In genomic region chr1:66996018-66996682, GRCh38 we compare ENCODE assay signal across 8 cellular contexts. TPM values are rescaled to one million over a fixed set of nuclear protein-coding genes. Genes with fewer than 3 reads are reported as not detected.
DNase-seq lines count a peak whose midpoint lies in the region; ATAC-seq and TF ChIP-seq lines count a peak whose summit lies in the region.

No MANE protein-coding gene starts in this region.

- no peak overlapping the region for H3K9ac ChIP-seq in NT2/D1 (ENCODE audit: insufficient read length, low read depth)

- H3K27me3 ChIP-seq in NT2/D1 (ENCODE audit: insufficient read depth, insufficient read length) (no peaks in the 10 kb centered on the region), thyroid gland (no peaks in the 10 kb centered on the region)

- peaks cover 8% of the 10 kb centered on the region for H3K36me3 ChIP-seq in NT2/D1 (ENCODE audit: insufficient read depth, insufficient read length, low read length)
- H3K36me3 ChIP-seq in thyroid gland: no peaks in the 10 kb centered on the region

- H3K4me1 ChIP-seq in NT2/D1 (ENCODE audit: insufficient read depth, insufficient read length): no peaks in the 10 kb centered on the region
- H3K4me1 ChIP-seq in thyroid gland: peaks cover 5 to 8% of the 10 kb centered on the region in 2 donors

- intact Hi-C loops in thyroid gland (cut with DNase I): loop anchor here (5.0 kb wide), 1 partner anchor 151 kb away; no protein-coding TSS in a partner anchor

- TF ChIP-seq POLR2A in thyroid gland (IDR thresholded peaks at IDR 0.05): no peak

- ATAC-seq in GM19035 (IDR thresholded peaks at IDR 0.05; ENCODE audit: unreplicated experiment) (peak; percentile 72), esophagus mucosa (peak; percentile 78)

- peak; percentile 74 for DNase-seq in Ammon's horn (ENCODE audit: low spot score)
- DNase-seq in HPDE6-E6E7 (ENCODE audit: extremely low spot score): peak; percentile 43
- peak; percentile 77 for DNase-seq in NT2/D1 (ENCODE audit: low read depth, low spot score)
- peak; percentile 14 for DNase-seq in activated CD8-positive, alpha-beta memory T cell treated with anti-CD3 and anti-CD28 coated beads, Interleukin-2, amount 50 U/mL, for 24 hours (ENCODE audit: extremely low read depth)
- DNase-seq in neural crest cell (ENCODE audit: low read depth, low spot score): peak; percentile 44
- peak; percentile 64 to 75 for DNase-seq in thyroid gland

- H3K9me3 ChIP-seq in NT2/D1 (ENCODE audit: insufficient read depth, low read length) (no peaks in the 10 kb centered on the region), thyroid gland (no peaks in the 10 kb centered on the region)

- H3K4me3 Mint-ChIP-seq in neural crest cell: no peak overlapping the region

- H3K4me3 ChIP-seq in NT2/D1 (ENCODE audit: insufficient read length, low read depth) (no peak overlapping the region), thyroid gland (replicated peaks in 1 of 3) (no peak overlapping the region)

- no peaks in the 10 kb centered on the region for H3K36me3 Mint-ChIP-seq in neural crest cell (ENCODE audit: low read depth)

- H3K9me3 Mint-ChIP-seq in neural crest cell: no peaks in the 10 kb centered on the region

- H3K27me3 Mint-ChIP-seq in neural crest cell (ENCODE audit: low read depth): no peaks in the 10 kb centered on the region

- peaks cover 4% of the 10 kb centered on the region for H3K4me1 Mint-ChIP-seq in neural crest cell

- WGBS in thyroid gland, 2 donors: 72 to 74% methylated on average over 7 of the region's 7 CpGs

- TF ChIP-seq CTCF in neural crest cell (conservative IDR thresholded peaks at IDR 0.05) (peak; percentile 76), thyroid gland (IDR thresholded peaks at IDR 0.05) (peak; percentile 31 to 92 (median 74))

- H3K27ac Mint-ChIP-seq in neural crest cell (ENCODE audit: unreplicated experiment): no peak overlapping the region

- H3K27ac ChIP-seq in thyroid gland: no peak overlapping the region

RNA-seq across cellular contexts. Expression of gene SLC35D1, which starts 57.8 kb away (rescaled TPM):
- total RNA-seq in esophagus mucosa (9.0 TPM), neural crest cell (11.8 and 12.3 TPM in 2 replicates), thyroid gland (10 to 100 TPM; 15.3 to 22.7 (median 17.0) TPM)

Comparison
In these comparisons a context has a peak if more than half of its experiments do, and no peak if none do; other contexts are left out.
1. DNase-seq: peak in every context shown above with its lines; median percentile 77 in NT2/D1; 74 in Ammon's horn; 70 in thyroid gland; 44 in neural crest cell; 43 in HPDE6-E6E7; 14 in activated CD8-positive, alpha-beta memory T cell treated with anti-CD3 and anti-CD28 coated beads, Interleukin-2, amount 50 U/mL, for 24 hours.